In the genomic region with DNA sequence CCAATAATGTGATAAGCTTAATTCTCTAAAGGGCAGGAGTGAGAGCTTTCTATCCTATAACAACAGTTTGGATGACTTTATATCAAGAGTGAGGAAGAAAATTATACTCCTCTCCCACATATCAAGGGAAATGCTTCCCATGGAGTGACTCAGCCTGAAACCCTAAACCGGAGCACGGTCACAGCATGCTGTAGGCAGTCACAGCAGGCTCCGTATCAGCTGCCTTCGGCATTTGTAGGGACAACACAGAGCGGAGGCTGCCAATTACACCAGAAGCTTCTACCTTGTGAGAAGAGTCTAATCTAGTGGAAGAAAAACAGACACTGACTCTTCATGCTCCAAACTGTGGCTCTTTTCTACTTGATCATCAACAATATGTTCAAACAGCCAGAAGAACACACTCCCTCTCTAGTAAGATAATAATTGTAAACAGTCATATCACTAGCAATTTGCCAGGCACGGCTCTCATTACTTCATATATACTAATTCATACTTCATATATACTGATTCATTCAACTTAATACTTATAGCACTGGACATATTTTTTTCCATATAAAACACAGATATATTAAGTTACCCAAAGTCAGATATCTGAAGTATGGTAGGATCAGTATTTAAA, we compare ENCODE assay signal across 1 cellular context.
TF ChIP-seq lines count a peak whose summit lies in the region.

No MANE protein-coding gene starts in this region.

TF ChIP-seq in SK-N-SH, 30 proteins besides CTCF, POLR2A, EP300 and RAD21 (continued from another document):
- TF ChIP-seq MXI1 (IDR thresholded peaks at IDR 0.05; ENCODE audit: low read depth, low read length) (no peak), POLR2AphosphoS5 (IDR thresholded peaks at IDR 0.05; ENCODE audit: low read depth, low read length) (no peak; the same call in 1 of the 2 replicates), NRF1 (IDR thresholded peaks at IDR 0.05; ENCODE audit: low read depth, low read length) (no peak), GABPA (IDR thresholded peaks at IDR 0.05; ENCODE audit: low read depth) (no peak), FOSL2 (IDR thresholded peaks at IDR 0.05; ENCODE audit: borderline replicate concordance, low read depth) (peak; percentile 95), FOXM1 (IDR thresholded peaks at IDR 0.05; ENCODE audit: low read depth) (peak; percentile 39; the same call in 1 of the 2 replicates), CHD2 (IDR thresholded peaks at IDR 0.05; ENCODE audit: low read length, partially characterized antibody) (no peak), GATA2 (CRISPR knock-in tag; IDR thresholded peaks at IDR 0.05) (no peak), FOXJ3 (CRISPR knock-in tag; IDR thresholded peaks at IDR 0.05) (no peak), TAF1 (IDR thresholded peaks at IDR 0.05; ENCODE audit: borderline replicate concordance, low read depth, low read length) (peak; percentile 26; the same call in 1 of the 2 replicates), SIN3A (IDR thresholded peaks at IDR 0.05; ENCODE audit: borderline replicate concordance, low read depth, low read length) (0 out of 2 replicates have a peak, but pooled peaks have one; percentile 51), MEF2A (IDR thresholded peaks at IDR 0.05; ENCODE audit: borderline replicate concordance, low read depth) (0 out of 2 replicates have a peak, but pooled peaks have one; percentile 5), JUND (IDR thresholded peaks at IDR 0.05) (peak; percentile 86), EZH2phosphoT487 (IDR thresholded peaks at IDR 0.05; ENCODE audit: borderline replicate concordance, low read depth) (no peak), ELF1 (IDR thresholded peaks at IDR 0.05) (0 out of 2 replicates have a peak, but pooled peaks have one; percentile 5), TEAD4 (IDR thresholded peaks at IDR 0.05; ENCODE audit: borderline replicate concordance, insufficient read depth) (no peak), YY1 (IDR thresholded peaks at IDR 0.05; ENCODE audit: low read depth) (0 out of 2 replicates have a peak, but pooled peaks have one; percentile 44), TCF12 (IDR thresholded peaks at IDR 0.05) (peak; percentile 81), NFIC (IDR thresholded peaks at IDR 0.05; ENCODE audit: borderline replicate concordance) (peak; percentile 75), RFX5 (IDR thresholded peaks at IDR 0.05; ENCODE audit: low read length) (no peak), RCOR1 (IDR thresholded peaks at IDR 0.05; ENCODE audit: low read length) (no peak)
- TF ChIP-seq, protein P1, sequence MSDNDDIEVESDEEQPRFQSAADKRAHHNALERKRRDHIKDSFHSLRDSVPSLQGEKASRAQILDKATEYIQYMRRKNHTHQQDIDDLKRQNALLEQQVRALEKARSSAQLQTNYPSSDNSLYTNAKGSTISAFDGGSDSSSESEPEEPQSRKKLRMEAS (IDR thresholded peaks at IDR 0.05; ENCODE audit: low read depth) = peak; percentile 92
- TF ChIP-seq, protein P2, sequence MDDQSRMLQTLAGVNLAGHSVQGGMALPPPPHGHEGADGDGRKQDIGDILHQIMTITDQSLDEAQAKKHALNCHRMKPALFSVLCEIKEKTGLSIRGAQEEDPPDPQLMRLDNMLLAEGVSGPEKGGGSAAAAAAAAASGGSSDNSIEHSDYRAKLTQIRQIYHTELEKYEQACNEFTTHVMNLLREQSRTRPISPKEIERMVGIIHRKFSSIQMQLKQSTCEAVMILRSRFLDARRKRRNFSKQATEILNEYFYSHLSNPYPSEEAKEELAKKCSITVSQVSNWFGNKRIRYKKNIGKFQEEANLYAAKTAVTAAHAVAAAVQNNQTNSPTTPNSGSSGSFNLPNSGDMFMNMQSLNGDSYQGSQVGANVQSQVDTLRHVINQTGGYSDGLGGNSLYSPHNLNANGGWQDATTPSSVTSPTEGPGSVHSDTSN (IDR thresholded peaks at IDR 0.05) = peak; percentile 75
- TF ChIP-seq, protein P3, sequence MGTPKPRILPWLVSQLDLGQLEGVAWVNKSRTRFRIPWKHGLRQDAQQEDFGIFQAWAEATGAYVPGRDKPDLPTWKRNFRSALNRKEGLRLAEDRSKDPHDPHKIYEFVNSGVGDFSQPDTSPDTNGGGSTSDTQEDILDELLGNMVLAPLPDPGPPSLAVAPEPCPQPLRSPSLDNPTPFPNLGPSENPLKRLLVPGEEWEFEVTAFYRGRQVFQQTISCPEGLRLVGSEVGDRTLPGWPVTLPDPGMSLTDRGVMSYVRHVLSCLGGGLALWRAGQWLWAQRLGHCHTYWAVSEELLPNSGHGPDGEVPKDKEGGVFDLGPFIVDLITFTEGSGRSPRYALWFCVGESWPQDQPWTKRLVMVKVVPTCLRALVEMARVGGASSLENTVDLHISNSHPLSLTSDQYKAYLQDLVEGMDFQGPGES (IDR thresholded peaks at IDR 0.05; ENCODE audit: low read depth, low read length) = no peak
TF ChIP-seq in SK-N-SH: peak in this region for 16.
